7 cellular contexts compared by ENCODE assay signal in the genomic region with DNA sequence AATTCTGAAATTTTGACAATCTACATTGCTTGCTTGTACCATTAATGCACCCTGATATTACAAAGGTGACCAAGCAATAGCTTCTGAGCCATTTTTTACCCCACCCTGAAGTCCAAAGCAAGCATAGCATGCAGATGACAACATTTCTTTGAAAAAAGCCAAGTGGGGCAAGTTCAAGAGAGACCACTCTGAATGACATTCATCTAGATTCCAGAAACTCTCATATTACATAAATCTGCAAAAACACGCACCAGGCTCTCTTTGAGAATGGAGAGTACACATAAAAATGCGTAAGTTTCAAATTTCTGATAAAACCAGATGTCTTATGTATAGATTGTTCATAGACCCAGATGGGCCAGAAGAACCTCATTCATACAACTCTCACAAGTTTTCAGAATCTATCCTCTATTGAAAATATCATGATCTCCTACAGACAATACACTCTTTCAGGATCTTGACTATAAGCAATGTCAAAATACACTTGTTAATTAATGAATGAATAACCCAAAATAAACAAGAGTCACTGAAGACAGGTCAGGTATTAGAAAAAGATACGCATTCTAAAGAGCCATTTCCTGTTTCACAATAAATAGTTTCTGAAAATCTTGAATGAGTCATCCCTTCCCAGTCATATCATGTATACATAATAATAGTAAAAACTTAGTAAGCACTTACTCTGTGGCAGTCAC.
DNase-seq lines count a peak whose midpoint lies in the region; ATAC-seq, FAIRE-seq and TF ChIP-seq lines count a peak whose summit lies in the region.

No MANE protein-coding gene starts in this region.

- H3K4me2 ChIP-seq in GM23338 (0 out of 2 replicates have a peak overlapping the region, but pooled peaks have one; percentile 56), Karpas-422 (ENCODE audit: low read depth, low read length, poor library complexity, severe bottlenecking) (no peak overlapping the region)

- H3K9me3 ChIP-seq in Karpas-422 (ENCODE audit: low read length), result no peaks in the 10 kb centered on the region

- H3K27ac Mint-ChIP-seq in GM23338, result no peak overlapping the region

- H2AFZ ChIP-seq in GM23338 (no peak overlapping the region), Karpas-422 (ENCODE audit: low read length) (no peak overlapping the region)

- H3K9me2 ChIP-seq in GM23338 (ENCODE audit: insufficient read depth) (no peaks in the 10 kb centered on the region), Karpas-422 (replicated peaks; ENCODE audit: insufficient read depth, low read length) (no peaks in the 10 kb centered on the region)

- ATAC-seq in GM23338, result no peak

- H3K27me3 ChIP-seq in GM23338 (ENCODE audit: insufficient read depth), result no peaks in the 10 kb centered on the region
- H3K27me3 ChIP-seq in Karpas-422 (ENCODE audit: low read length), result no peaks in the 10 kb centered on the region
- H3K27me3 ChIP-seq in bronchial epithelial cell (ENCODE audit: control insufficient read depth, insufficient read depth, low read length), result no peaks in the 10 kb centered on the region

- no peak overlapping the region for H3K4me3 Mint-ChIP-seq in GM23338

- no peak overlapping the region for H3K4me3 ChIP-seq in GM23338
- H3K4me3 ChIP-seq in Karpas-422 (ENCODE audit: low read length), result no peak overlapping the region
- H3K4me3 ChIP-seq in bronchial epithelial cell (ENCODE audit: low read depth, low read length), result no peak overlapping the region

- no peak overlapping the region for H3K27ac ChIP-seq in GM23338 (ENCODE audit: low read depth)
- peak overlapping the region; percentile 1; the same call in 1 of the 2 replicates for H3K27ac ChIP-seq in Karpas-422 (ENCODE audit: low read length)

- no peaks in the 10 kb centered on the region for H3K27me3 Mint-ChIP-seq in GM23338 (ENCODE audit: insufficient read depth, low read depth, poor library complexity)

- H3K79me2 ChIP-seq in GM23338 (replicated peaks; ENCODE audit: insufficient read depth) (peaks cover 99% of the 10 kb centered on the region), Karpas-422 (ENCODE audit: low read length) (peaks cover 99% of the 10 kb centered on the region)

- H3K4me1 Mint-ChIP-seq in GM23338, result peaks cover 25% of the 10 kb centered on the region

- peak; percentile 72 for FAIRE-seq in GM18507 (lab: Jason Lieb, UNC)
- FAIRE-seq in bronchial epithelial cell (lab: Jason Lieb, UNC), result no peak

- H3K9me3 Mint-ChIP-seq in GM23338, result no peaks in the 10 kb centered on the region

- no peak overlapping the region for H3K9ac ChIP-seq in Karpas-422 (ENCODE audit: low read length)

- DNase-seq in GM18507 (ENCODE audit: extremely low spot score, insufficient read length, low read depth) (peak; percentile 45), GM23338 (ENCODE audit: low spot score) (no peak), Karpas-422 (no peak), bronchial epithelial cell (ENCODE audit: low read depth) (peak; percentile 97), pulmonary artery endothelial cell (ENCODE audit: low read depth, low spot score) (peak; percentile 24), NCI-H1436 treated with DMSO at 0.1 percent for 48 hours (lab: John Stamatoyannopoulos, UW) (no peak), activated gamma-delta T cell treated with Interleukin-2 at 50 U/mL for 16 hours (no peak)

- H4K20me1 ChIP-seq in GM23338 (replicated peaks; ENCODE audit: insufficient read depth) (no peaks in the 10 kb centered on the region; the same call in none of the 2 replicates), Karpas-422 (ENCODE audit: insufficient read depth, low read depth, low read length) (no peaks in the 10 kb centered on the region)

- no peaks in the 10 kb centered on the region for H3F3A ChIP-seq in GM23338 (replicated peaks; ENCODE audit: low read depth)

- no peaks in the 10 kb centered on the region for H3K36me3 ChIP-seq in GM23338 (ENCODE audit: insufficient read depth)
- H3K36me3 ChIP-seq in Karpas-422 (ENCODE audit: insufficient read depth, low read length), result no peaks in the 10 kb centered on the region
- no peaks in the 10 kb centered on the region for H3K36me3 ChIP-seq in bronchial epithelial cell (ENCODE audit: control insufficient read depth, insufficient read depth, low read length)

- H3K4me1 ChIP-seq in GM23338 (ENCODE audit: insufficient read depth) (peaks cover 33% of the 10 kb centered on the region), Karpas-422 (ENCODE audit: low read length) (peaks cover 45% of the 10 kb centered on the region)

- no peak for TF ChIP-seq CTCF in GM23338 (conservative IDR thresholded peaks at IDR 0.05; ENCODE audit: low read depth in 2 of 2)
- TF ChIP-seq CTCF in bronchial epithelial cell (IDR thresholded peaks at IDR 0.05; ENCODE audit: insufficient read depth, low read length, severe bottlenecking), result no peak

- H3K36me3 Mint-ChIP-seq in GM23338 (ENCODE audit: low read depth), result no peaks in the 10 kb centered on the region; the same call in 2 of the 3 replicates

TF ChIP-seq in GM23338, 12 proteins besides CTCF, POLR2A, EP300 and RAD21:
- TF ChIP-seq EZH2phosphoT487 (IDR thresholded peaks at IDR 0.05; ENCODE audit: unreplicated experiment) (no peak), ZNF462 (CRISPR knock-in tag; IDR thresholded peaks at IDR 0.05) (no peak), ZNF114 (CRISPR knock-in tag; IDR thresholded peaks at IDR 0.05) (no peak)

Comparison
In these comparisons a context has a peak if more than half of its experiments do, and no peak if none do; other contexts are left out.
1. DNase-seq: peak in GM18507 (single experiment), bronchial epithelial cell (single experiment) and pulmonary artery endothelial cell (single experiment); none in GM23338 (single experiment), Karpas-422 (single experiment), NCI-H1436 treated with DMSO at 0.1 percent for 48 hours (single experiment) and activated gamma-delta T cell treated with Interleukin-2 at 50 U/mL for 16 hours (single experiment).